In the genomic region with DNA sequence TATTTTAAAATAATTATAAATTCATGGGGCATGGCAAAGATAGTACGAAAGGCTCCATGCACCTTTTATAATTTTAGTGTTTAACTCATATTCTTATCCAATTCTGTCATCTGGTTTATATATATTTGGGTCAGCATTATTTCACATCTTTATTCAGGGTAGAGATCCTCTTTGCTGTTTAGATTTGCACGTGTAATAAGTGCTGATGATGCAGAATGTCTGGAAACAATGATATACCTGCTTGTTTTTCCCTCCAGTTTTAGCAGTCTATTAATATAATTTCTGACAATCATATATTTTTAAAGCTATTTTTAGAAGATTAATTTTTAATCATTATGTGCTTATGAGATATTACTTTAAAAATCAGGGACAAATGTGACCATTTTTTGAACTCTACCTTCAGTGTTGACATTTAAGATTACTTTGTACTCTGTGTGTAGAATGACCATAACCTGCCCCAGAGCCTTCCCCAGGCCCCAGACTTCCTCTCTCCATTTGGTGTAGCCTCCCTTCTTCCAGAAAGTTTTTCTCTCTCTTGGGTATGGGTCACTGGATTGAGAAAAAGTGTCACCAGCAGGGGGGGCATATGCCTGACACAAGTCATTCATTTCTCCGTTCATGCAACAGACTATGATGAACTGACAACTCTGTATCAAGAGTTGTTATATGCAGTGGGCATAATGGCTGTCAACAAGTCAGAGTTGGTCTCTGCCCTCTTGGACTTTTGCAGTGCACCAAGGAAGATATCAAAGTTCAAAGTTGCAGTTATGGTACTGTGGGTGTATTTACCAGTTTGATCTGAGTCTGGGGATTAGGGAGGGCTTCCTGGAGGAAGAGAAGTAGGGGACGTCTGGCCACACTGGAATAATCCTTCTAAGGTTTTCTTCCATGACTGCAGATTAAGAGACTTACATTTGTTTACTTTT, we compare ENCODE assay signal across 12 cellular contexts.
DNase-seq lines count a peak whose midpoint lies in the region; ATAC-seq and TF ChIP-seq lines count a peak whose summit lies in the region.
"Had no signal": no experiment of that assay in that cellular context is flagged by ENCODE, and none has a peak within 500 bp of the region (broad histone marks: within the 10 kb centered on the region; RNA-seq: fewer than 3 reads in every experiment).

No MANE protein-coding gene starts in this region.

- intact Hi-C loops in psoas muscle (cut with DNase I): no loop called here

- H3K27me3 ChIP-seq in endodermal cell (ENCODE audit: control insufficient read depth, insufficient read depth, low read length, poor library complexity, severe bottlenecking): no peaks in the 10 kb centered on the region
- H3K27me3 ChIP-seq in psoas muscle (ENCODE audit: insufficient read depth in 3 of 3, low read length in 2 of 3): no peaks in the 10 kb centered on the region
- H3K27me3 ChIP-seq: BLaER1 had no signal

- no peaks in the 10 kb centered on the region for H3K36me3 ChIP-seq in endodermal cell (ENCODE audit: control insufficient read depth, insufficient read depth, low read length)
- peaks cover 0 to 34% of the 10 kb centered on the region in 2 donors for H3K36me3 ChIP-seq in psoas muscle (ENCODE audit: insufficient read depth in 1 of 2, low read depth in 1 of 2)
- H3K36me3 ChIP-seq: BLaER1 had no signal

- H3K9me3 ChIP-seq in endodermal cell (ENCODE audit: control insufficient read depth, low read length) (no peaks in the 10 kb centered on the region), psoas muscle (no peaks in the 10 kb centered on the region)
- H3K9me3 ChIP-seq: BLaER1 had no signal

- peaks cover 18% of the 10 kb centered on the region for H3K4me1 Mint-ChIP-seq in endodermal cell

- no peak overlapping the region for H3K9ac ChIP-seq in endodermal cell (ENCODE audit: extremely low read depth, low read length, poor library complexity, severe bottlenecking)
- H3K9ac ChIP-seq: BLaER1 had no signal

- no peak overlapping the region for H3K4me3 Mint-ChIP-seq in endodermal cell

- DNase-seq in NCI-H82 (lab: John Stamatoyannopoulos, UW) (peak; percentile 35), NCI-H82 treated with DMSO at 0.1 percent for 48 hours (lab: John Stamatoyannopoulos, UW; ENCODE audit: unreplicated experiment) (no peak), M059J (ENCODE audit: low read depth) (peak; percentile 8), endodermal cell (peak; percentile 51), psoas muscle (no peak), NCI-H1930 (lab: John Stamatoyannopoulos, UW) (no peak), anterior cingulate cortex (lab: John Stamatoyannopoulos, UW) (no peak)
- no peak for DNase-seq in activated naive CD4-positive, alpha-beta T cell (lab: John Stamatoyannopoulos, UW)
- DNase-seq: NCI-H446; right cardiac atrium; stimulated activated naive CD4-positive, alpha-beta T cell treated with Interleukin-2 at 50 U/mL for 16 hours had no signal

- H3K4me3 ChIP-seq in endodermal cell (ENCODE audit: low read length) (no peak overlapping the region), psoas muscle (no peak overlapping the region)
- H3K4me3 ChIP-seq: BLaER1 had no signal

- H3K27ac Mint-ChIP-seq in endodermal cell: no peak overlapping the region

- peaks cover 9% of the 10 kb centered on the region for H3K36me3 Mint-ChIP-seq in endodermal cell (ENCODE audit: low read depth)

- H3K4me1 ChIP-seq in endodermal cell (ENCODE audit: control insufficient read depth, insufficient read depth, low read length) (no peaks in the 10 kb centered on the region), psoas muscle (no peaks in the 10 kb centered on the region)
- H3K4me1 ChIP-seq: BLaER1 had no signal

- ATAC-seq in psoas muscle: peak in 3 of 4 donors; percentile 23 to 60 (median 26)

- no peaks in the 10 kb centered on the region for H3K9me3 Mint-ChIP-seq in endodermal cell

- no peaks in the 10 kb centered on the region for H3K27me3 Mint-ChIP-seq in endodermal cell (ENCODE audit: insufficient read depth)

- WGBS in endodermal cell (ENCODE audit: insufficient coverage in 1 of 2, insufficient read length in 1 of 2), 2 experiments: 91 to 95% methylated on average over 3 to 4 of the region's 4 CpGs
- WGBS in psoas muscle, 3 donors: 57 to 72% (median 61%) methylated on average over 4 of the region's 4 CpGs

- H3K27ac ChIP-seq in endodermal cell (ENCODE audit: low read depth, low read length) (no peak overlapping the region), psoas muscle (no peak overlapping the region)
- H3K27ac ChIP-seq: BLaER1 had no signal

- TF ChIP-seq CTCF in endodermal cell (conservative IDR thresholded peaks at IDR 0.05): peak; percentile 48
- TF ChIP-seq CTCF in psoas muscle (IDR thresholded peaks at IDR 0.05): peak; percentile 26

Comparison
In these comparisons a context has a peak if more than half of its experiments do, and no peak if none do; other contexts are left out.
1. DNase-seq: peak in NCI-H82 (single experiment), M059J (single experiment) and endodermal cell (single experiment); none in NCI-H82 treated with DMSO at 0.1 percent for 48 hours (single experiment), psoas muscle (0 of 2), activated naive CD4-positive, alpha-beta T cell (0 of 4), NCI-H1930 (0 of 2) and anterior cingulate cortex (0 of 58).